8 cellular contexts compared by ENCODE assay signal in genomic region chr16:47460301-47460754, GRCh38. TPM values are rescaled to one million over a fixed set of nuclear protein-coding genes. Genes with fewer than 3 reads are reported as not detected.
DNase-seq lines count a peak whose midpoint lies in the region; ATAC-seq and TF ChIP-seq lines count a peak whose summit lies in the region.

No MANE protein-coding gene starts in this region.

- no peak for TF ChIP-seq CTCF in adrenal gland (IDR thresholded peaks at IDR 0.05)

- H3K27ac ChIP-seq in GM23248 (peak overlapping the region; percentile 92), adrenal gland (peak overlapping the region; percentile 95 to 100 (median 97)), substantia nigra (ENCODE audit: low read depth, low read length, poor library complexity, severe bottlenecking) (peak overlapping the region; percentile 97)

- peaks cover 25% of the 10 kb centered on the region; the same call in 1 of the 2 replicates for H3K4me1 ChIP-seq in GM23248 (ENCODE audit: insufficient read depth)
- peaks cover 31 to 67% of the 10 kb centered on the region in 2 donors for H3K4me1 ChIP-seq in adrenal gland (replicated peaks in 1 of 2)

- H3K9me3 ChIP-seq in GM23248 (ENCODE audit: low read depth) (no peaks in the 10 kb centered on the region), adrenal gland (replicated peaks in 1 of 3) (no peaks in the 10 kb centered on the region)

- in situ Hi-C loops in GM23248 (cut with MboI) = no loop called here

- H3K36me3 ChIP-seq in GM23248 (ENCODE audit: low read depth) (0 out of 2 replicates have a peak, but pooled peaks cover 10% of the 10 kb centered on the region), adrenal gland (replicated peaks in 1 of 2) (no peaks in the 10 kb centered on the region)

- WGBS in GM23248 (ENCODE audit: low coverage in 1 of 2, low lambda C conversion rate in 2 of 2, missing lambda C conversion rate in 2 of 2), 2 experiments = 5 to 7% methylated on average over 6 of the region's 6 CpGs
- WGBS in adrenal gland, 4 donors = 14 to 25% (median 17%) methylated on average over 6 of the region's 6 CpGs

- H3K4me3 ChIP-seq in GM23248 (peak overlapping the region; percentile 85), adrenal gland (peak overlapping the region; percentile 21 to 98 (median 78))

- no peaks in the 10 kb centered on the region for H3K27me3 ChIP-seq in GM23248 (replicated peaks; ENCODE audit: insufficient read depth)
- no peaks in the 10 kb centered on the region for H3K27me3 ChIP-seq in adrenal gland

- TF ChIP-seq POLR2A in adrenal gland (IDR thresholded peaks at IDR 0.05) = no peak

- peak overlapping the region; percentile 91 for H3K9ac ChIP-seq in GM23248

- peak overlapping the region; percentile 93 for H2AFZ ChIP-seq in GM23248

- intact Hi-C loops in adrenal gland (cut with DNase I) = no loop called here

- ATAC-seq in GM18873 (IDR thresholded peaks at IDR 0.05; ENCODE audit: low FRiP score, unreplicated experiment) = no peak

- H3K79me2 ChIP-seq in GM23248 (ENCODE audit: insufficient read depth) = peaks cover 58% of the 10 kb centered on the region

- DNase-seq in A172 (ENCODE audit: low spot score) (peak; percentile 3), GM23248 (peak; percentile 34), adrenal gland (no peak), iris pigment epithelial cell (ENCODE audit: low read depth) (peak; percentile 12), substantia nigra (lab: John Stamatoyannopoulos, UW) (no peak), HPDE6-E6E7 (ENCODE audit: extremely low spot score) (no peak)
- no peak for DNase-seq in stimulated activated CD4-positive, alpha-beta T cell treated with anti-CD3 and anti-CD28 coated beads, Interleukin-12 subunit alpha, Interleukin-12 subunit beta, amount 100 ng/mL, for 4 hours

- peaks cover 10% of the 10 kb centered on the region; the same call in 1 of the 2 replicates for H3F3A ChIP-seq in GM23248 (ENCODE audit: insufficient read depth)

- no peaks in the 10 kb centered on the region for H4K20me1 ChIP-seq in GM23248 (ENCODE audit: insufficient read depth)

- H3K4me2 ChIP-seq in GM23248 (ENCODE audit: unreplicated experiment) = peak overlapping the region; percentile 93

- H3K9me2 ChIP-seq in GM23248 (ENCODE audit: insufficient read depth) = no peaks in the 10 kb centered on the region

RNA-seq across cellular contexts. Expression of gene ITFG1, which starts 0.5 kb away (rescaled TPM):
- total RNA-seq in A172 (2014; rRNA removed; shearing (Covaris generic)) = 68.9 and 73.8 TPM in 2 replicates
- total RNA-seq in GM23248 (2014; rRNA removed; shearing (Covaris generic)) = 78.2 and 93.8 TPM in 2 replicates
- polyA plus RNA-seq in GM23248 (2016; fragmentation: Nextera tagmentation; extraction: Ambion mirVana) (111 and 113 TPM in 2 replicates), adrenal gland (100 to 1,000 TPM in 1 of 3 donors, 10 to 100 TPM in 1, 1 to 10 TPM in 1; 8.4 to 246 (median 14.8) TPM)
- 100 to 1,000 TPM in 2 of 8 donors, 10 to 100 TPM in 6; 55.6 to 116 (median 84.4) TPM for total RNA-seq in adrenal gland

RNA-seq across cellular contexts. Expression of gene PHKB, which starts 0.8 kb away (rescaled TPM):
- 59.6 and 62.2 TPM in 2 replicates for total RNA-seq in A172 (2014; rRNA removed; shearing (Covaris generic))
- total RNA-seq in GM23248 (2014; rRNA removed; shearing (Covaris generic)) = 42.0 and 52.0 TPM in 2 replicates
- polyA plus RNA-seq in GM23248 (2016; fragmentation: Nextera tagmentation; extraction: Ambion mirVana) (31.3 and 32.7 TPM in 2 replicates), adrenal gland (100 to 1,000 TPM in 1 of 3 donors, 10 to 100 TPM in 2; 27.6 to 110 (median 29.2) TPM)
- 100 to 1,000 TPM in 5 of 8 donors, 10 to 100 TPM in 3; 74.4 to 124 (median 108) TPM for total RNA-seq in adrenal gland

Comparison
In these comparisons a context has a peak if more than half of its experiments do, and no peak if none do; other contexts are left out.
1. DNase-seq: peak in A172 (single experiment), GM23248 (single experiment) and iris pigment epithelial cell (single experiment); none in adrenal gland (0 of 7), substantia nigra (0 of 49), HPDE6-E6E7 (single experiment) and stimulated activated CD4-positive, alpha-beta T cell treated with anti-CD3 and anti-CD28 coated beads, Interleukin-12 subunit alpha, Interleukin-12 subunit beta, amount 100 ng/mL, for 4 hours (single experiment).
2. Peak in every context shown above with its lines, with median percentiles within 50 percentile points of each other: H3K27ac ChIP-seq.